Comparison of ENCODE assay signal across 9 cellular contexts in genomic region chr2:144513388-144514100, GRCh38. TPM values are rescaled to one million over a fixed set of nuclear protein-coding genes. Genes with fewer than 3 reads are reported as not detected.
DNase-seq lines count a peak whose midpoint lies in the region; ATAC-seq and TF ChIP-seq lines count a peak whose summit lies in the region.
"Had no signal": no experiment of that assay in that cellular context is flagged by ENCODE, and none has a peak within 500 bp of the region (broad histone marks: within the 10 kb centered on the region; RNA-seq: fewer than 3 reads in every experiment).

No MANE protein-coding gene starts in this region.

- intact Hi-C loops in CD14-positive monocyte (cut with micrococcal nuclease) (no loop called here), prostate gland (cut with DNase I) (no loop called here)

- H3K4me1 ChIP-seq in cardiac muscle cell (ENCODE audit: low read depth) (peaks cover 66% of the 10 kb centered on the region), prostate gland (replicated peaks) (no peaks in the 10 kb centered on the region)

- peak overlapping the region; percentile 6 for H3K4me3 ChIP-seq in cardiac muscle cell
- H3K4me3 ChIP-seq in prostate gland: peak overlapping the region in 1 of 2 donors; percentile 6

- H3K4me1 Mint-ChIP-seq in CD14-positive monocyte: peaks cover 59% of the 10 kb centered on the region

- H3K9me3 Mint-ChIP-seq in CD14-positive monocyte: peaks cover 0 to 8% (median 2%) of the 10 kb centered on the region in 7 donors

- peak overlapping the region in 6 of 7 donors; percentile 97 to 100 (median 98) for H3K27ac Mint-ChIP-seq in CD14-positive monocyte

- peak overlapping the region; percentile 97 to 99 for H3K4me3 Mint-ChIP-seq in CD14-positive monocyte

- DNase-seq in CD14-positive monocyte (ENCODE audit: low spot score) (peak; percentile 68), UCSD-AML1 (lab: John Stamatoyannopoulos, UW; ENCODE audit: unreplicated experiment) (peak; percentile 6), cardiac muscle cell (ENCODE audit: low read depth in 1 of 2, low spot score in 1 of 2) (peak in 1 of 2 donors; percentile 90), prostate gland (ENCODE audit: low spot score) (no peak), NCI-H510A treated with DMSO at 0.1 percent for 48 hours (lab: John Stamatoyannopoulos, UW) (no peak), AG08395 (ENCODE audit: low spot score) (no peak)
- DNase-seq: stimulated activated CD4-positive, alpha-beta T cell treated with anti-CD3 and anti-CD28 coated beads, Interleukin-12 subunit alpha, Interleukin-12 subunit beta, amount 100 ng/mL, for 4 hours had no signal

- TF ChIP-seq CTCF in CD14-positive monocyte (IDR thresholded peaks at IDR 0.05) (no peak), cardiac muscle cell (IDR thresholded peaks at IDR 0.05; ENCODE audit: low read depth, low read length) (no peak), prostate gland (IDR thresholded peaks at IDR 0.05) (no peak)

- peaks cover 81% of the 10 kb centered on the region in 2 donors for H3K36me3 Mint-ChIP-seq in CD14-positive monocyte

- H3K9me3 ChIP-seq in cardiac muscle cell (ENCODE audit: low read depth) (no peaks in the 10 kb centered on the region), prostate gland (no peaks in the 10 kb centered on the region)

- TF ChIP-seq POLR2A in prostate gland (IDR thresholded peaks at IDR 0.05): no peak

- WGBS in prostate gland: 22% methylated on average over 18 of the region's 18 CpGs

- ATAC-seq in GM21528 (IDR thresholded peaks at IDR 0.05; ENCODE audit: low FRiP score, unreplicated experiment): no peak
- ATAC-seq in HG03342 (IDR thresholded peaks at IDR 0.05; ENCODE audit: unreplicated experiment): no peak

- H3K36me3 ChIP-seq in cardiac muscle cell (no peaks in the 10 kb centered on the region), prostate gland (no peaks in the 10 kb centered on the region)

- H3K27me3 ChIP-seq in cardiac muscle cell (peaks cover 7% of the 10 kb centered on the region), prostate gland (replicated peaks; ENCODE audit: insufficient read depth) (peaks cover 7% of the 10 kb centered on the region)

- no peaks in the 10 kb centered on the region for H3K27me3 Mint-ChIP-seq in CD14-positive monocyte (ENCODE audit: low read depth in 3 of 3)

- H3K27ac ChIP-seq in cardiac muscle cell (no peak overlapping the region), prostate gland (peak overlapping the region; percentile 84)

RNA-seq across cellular contexts. Expression of gene ZEB2, which starts 6.4 kb away (rescaled TPM):
- polyA plus RNA-seq in CD14-positive monocyte: 10 to 100 TPM; 76.8 to 93.8 TPM
- total RNA-seq in cardiac muscle cell: 27.0 and 41.2 TPM in 2 replicates
- 16.8 and 17.9 TPM in 2 replicates for polyA plus RNA-seq in cardiac muscle cell
- total RNA-seq in prostate gland: 10 to 100 TPM; 13.1 to 80.4 TPM

Comparison
In these comparisons a context has a peak if more than half of its experiments do, and no peak if none do; other contexts are left out.
1. DNase-seq: peak in CD14-positive monocyte (single experiment) and UCSD-AML1 (single experiment); none in prostate gland (single experiment), NCI-H510A treated with DMSO at 0.1 percent for 48 hours (single experiment) and AG08395 (single experiment).